Comparison of ENCODE assay signal across 29 cellular contexts in the genomic region with DNA sequence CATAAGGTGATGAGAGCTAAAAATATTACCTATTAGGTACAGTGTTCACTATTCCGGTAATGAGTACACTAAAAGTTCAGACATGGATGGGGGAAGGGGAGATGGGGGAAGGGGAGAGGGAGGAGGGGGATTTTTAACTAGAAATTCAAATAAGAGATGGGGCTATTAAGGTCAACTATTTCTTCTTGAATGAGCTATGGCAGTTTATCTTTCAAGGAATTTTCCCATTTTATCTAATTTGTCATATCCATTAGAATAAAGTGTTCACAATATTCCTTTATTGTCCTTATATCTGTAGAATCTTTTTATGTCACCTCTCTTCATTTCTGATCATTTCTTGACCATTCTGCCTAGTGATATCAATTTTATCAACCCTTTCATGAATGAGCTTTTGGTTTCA.
"Had no signal": no experiment of that assay in that cellular context is flagged by ENCODE, and none has a peak within 500 bp of the region (broad histone marks: within the 10 kb centered on the region; RNA-seq: fewer than 3 reads in every experiment).

No MANE protein-coding gene starts in this region.

- H3K9me3 ChIP-seq: colonic mucosa, esophagus squamous epithelium, gastrocnemius medialis had no signal

- H3K27me3 Mint-ChIP-seq: dendritic cell treated with granulocyte-macrophage colony-stimulating factor and Interleukin-4, amounts not matched to agents 40 ng/mL and 50 ng/mL, for 4 days; effector memory CD8-positive, alpha-beta T cell had no signal

- H3K4me1 ChIP-seq: colonic mucosa, esophagus squamous epithelium, foreskin keratinocyte, gastrocnemius medialis, gastroesophageal sphincter, heart left ventricle, heart right ventricle had no signal

- H3K27me3 ChIP-seq: colonic mucosa, dorsolateral prefrontal cortex, esophagus muscularis mucosa, esophagus squamous epithelium, gastrocnemius medialis, gastroesophageal sphincter, heart left ventricle, heart right ventricle had no signal

- FAIRE-seq: colon, endometrium, endothelial cell of umbilical vein, frontal cortex had no signal

- H3K27ac ChIP-seq: colonic mucosa, coronary artery, dorsolateral prefrontal cortex, epithelial cell of prostate, esophagus muscularis mucosa, esophagus squamous epithelium, foreskin keratinocyte, gastrocnemius medialis, gastroesophageal sphincter, heart left ventricle, heart right ventricle had no signal

- ATAC-seq: effector memory CD8-positive, alpha-beta T cell; esophagus mucosa; foreskin keratinocyte; gastrocnemius medialis; gastroesophageal sphincter; heart left ventricle; heart right ventricle had no signal

- H3K4me3 ChIP-seq: colonic mucosa, coronary artery, dorsolateral prefrontal cortex, esophagus muscularis mucosa, esophagus squamous epithelium, gastrocnemius medialis, gastroesophageal sphincter, heart left ventricle, heart right ventricle had no signal

- H3K4me1 Mint-ChIP-seq: endodermal cell had no signal

- H3K27ac Mint-ChIP-seq: dendritic cell treated with granulocyte-macrophage colony-stimulating factor and Interleukin-4, amounts not matched to agents 40 ng/mL and 50 ng/mL, for 4 days; effector memory CD8-positive, alpha-beta T cell; endodermal cell had no signal

- DNase-seq: colonic mucosa; cortex of kidney; dermis blood vessel endothelial cell; dorsolateral prefrontal cortex; effector CD4-positive, alpha-beta T cell; effector CD8-positive, alpha-beta T cell; effector memory CD4-positive, alpha-beta T cell; effector memory CD8-positive, alpha-beta T cell; endodermal cell; erythroblast; esophagus squamous epithelium; foreskin fibroblast; foreskin keratinocyte; foreskin melanocyte; gastrocnemius medialis; glutamatergic neuron; head of caudate nucleus; heart left ventricle; heart right ventricle had no signal

- H3K4me3 Mint-ChIP-seq: dendritic cell treated with granulocyte-macrophage colony-stimulating factor and Interleukin-4, amounts not matched to agents 40 ng/mL and 50 ng/mL, for 4 days; effector memory CD8-positive, alpha-beta T cell; endodermal cell had no signal

- H3K36me3 ChIP-seq: colonic mucosa, esophagus muscularis mucosa, esophagus squamous epithelium, gastrocnemius medialis, gastroesophageal sphincter, heart left ventricle, heart right ventricle had no signal
